Comparison of ENCODE assay signal across 20 cellular contexts in the genomic region with DNA sequence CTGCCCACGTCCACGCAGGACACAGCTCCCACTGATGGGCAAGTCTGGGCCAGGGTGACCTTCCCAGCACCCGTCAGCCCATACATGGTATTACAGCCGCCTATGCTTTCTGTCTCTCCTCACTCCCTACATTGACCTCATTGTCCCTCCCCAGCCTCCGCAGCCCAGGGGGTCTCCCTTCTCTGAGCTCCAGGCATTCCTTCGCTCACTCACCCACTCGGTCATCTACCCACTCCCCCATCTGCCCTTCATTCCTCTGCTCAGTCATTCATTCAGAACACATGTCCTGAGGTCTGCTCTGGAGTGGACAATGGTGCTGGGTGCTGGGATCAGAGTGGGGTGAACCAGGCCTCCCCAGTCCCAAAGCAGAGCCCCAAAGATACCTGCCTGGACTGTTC. TPM values are rescaled to one million over a fixed set of nuclear protein-coding genes. Genes with fewer than 3 reads are reported as not detected.
A peak's percentile ranks its signal among the peaks of the same experiment; 100 is the strongest.
DNase-seq lines count a peak whose midpoint lies in the region; ATAC-seq, FAIRE-seq and TF ChIP-seq lines count a peak whose summit lies in the region.
"Had no signal": no experiment of that assay in that cellular context is flagged by ENCODE, and none has a peak within 500 bp of the region (broad histone marks: within the 10 kb centered on the region; RNA-seq: fewer than 3 reads in every experiment).

No MANE protein-coding gene starts in this region.

- H3K4me1 Mint-ChIP-seq in GM23338: peaks cover 28% of the 10 kb centered on the region
- H3K4me1 Mint-ChIP-seq: memory B cell had no signal

- H3K9me2 ChIP-seq in GM23338 (ENCODE audit: insufficient read depth) (no peaks in the 10 kb centered on the region), PC-3 (replicated peaks; ENCODE audit: low read length) (no peaks in the 10 kb centered on the region)

- no peak overlapping the region for H3K4me3 ChIP-seq in GM23338
- H3K4me3 ChIP-seq in K562: no peak overlapping the region
- no peak overlapping the region for H3K4me3 ChIP-seq in PC-3 (ENCODE audit: low read length)
- H3K4me3 ChIP-seq: right lobe of liver, vagina had no signal

- no peak for TF ChIP-seq CTCF in GM23338 (conservative IDR thresholded peaks at IDR 0.05; ENCODE audit: low read depth in 2 of 2)
- TF ChIP-seq CTCF in K562 (IDR thresholded peaks at IDR 0.05 in 2 of 3, conservative IDR thresholded peaks at IDR 0.05 in 1 of 3; ENCODE audit: insufficient read depth in 2 of 3, low read depth in 1 of 3, low read length in 3 of 3): no peak
- TF ChIP-seq CTCF in PC-3 (conservative IDR thresholded peaks at IDR 0.05; ENCODE audit: low read depth, low read length): no peak

- CTCF ChIA-PET in K562 (lab: Yijun Ruan, JAX; ENCODE audit: low intra/inter-chr PET ratio): no interaction called here
- CTCF ChIA-PET in PC-3 (lab: Charles Lee): no interaction called here

- DNase-seq in GM23338 (ENCODE audit: low spot score) (no peak), K562 (ENCODE audit: extremely low read depth in 1 of 4, low spot score in 3 of 4) (no peak), kidney glomerular epithelial cell (lab: John Stamatoyannopoulos, UW) (peak; percentile 99), sciatic nerve (ENCODE audit: low spot score) (no peak), NCI-H2081 treated with DMSO at 0.1 percent for 48 hours (lab: John Stamatoyannopoulos, UW) (no peak), PC-3 (no peak), COLO829 (ENCODE audit: low spot score) (no peak)
- DNase-seq: activated CD4-positive, alpha-beta T cell treated with anti-CD3 and anti-CD28 coated beads, Interleukin-2, amount 50 U/mL, for 48 hours; activated naive CD8-positive, alpha-beta T cell treated with anti-CD3 and anti-CD28 coated beads for 36 hours; CD8-positive, alpha-beta T cell; DMS79 treated with DMSO at 0.1 percent for 48 hours; effector memory CD8-positive, alpha-beta T cell; naive B cell; NCI-H2107 had no signal

- H3K9ac ChIP-seq in K562 (ENCODE audit: insufficient read depth in 1 of 2, low read depth in 2 of 2, low read length in 2 of 2): peak overlapping the region in 1 of 2 experiments; percentile 66; a peak in 2 of 4 replicates
- H3K9ac ChIP-seq in PC-3 (ENCODE audit: low read length): no peak overlapping the region

- H3K4me3 Mint-ChIP-seq in GM23338: no peak overlapping the region
- H3K4me3 Mint-ChIP-seq: activated naive CD8-positive, alpha-beta T cell treated with anti-CD3 and anti-CD28 coated beads for 36 hours; CD8-positive, alpha-beta T cell; effector memory CD8-positive, alpha-beta T cell; memory B cell; naive B cell; T-helper 2 cell treated with Interferon-gamma antibody and Interleukin-4, amounts not matched to agents 5 μg/mL and 100 μg/mL, for 36 hours had no signal

- no peak overlapping the region for H3K27ac ChIP-seq in GM23338 (ENCODE audit: low read depth)
- H3K27ac ChIP-seq in K562 (ENCODE audit: extremely low read depth, low read depth, low read length): peak overlapping the region; percentile 23; the same call in 2 of the 3 replicates
- no peak overlapping the region for H3K27ac ChIP-seq in PC-3 (ENCODE audit: low read length)
- H3K27ac ChIP-seq: right lobe of liver, vagina had no signal

- no TSS peak for BruUV-seq in K562 (replicated peaks; lab: Mats Ljungman, UMichigan)
- no TSS peak for BruUV-seq in PC-3 (replicated peaks; lab: Mats Ljungman, UMichigan)

- 76% methylated on average over 7 of the region's 7 CpGs for WGBS in K562 (ENCODE audit: insufficient coverage, low coverage, missing lambda C conversion rate)

- no peak for FAIRE-seq in K562 (lab: Jason Lieb, UNC)
- FAIRE-seq: HepG2 had no signal

- no peak for TF ChIP-seq RAD21 in K562 (CRISPR knock-in tag; conservative IDR thresholded peaks at IDR 0.05 in 1 of 2, IDR thresholded peaks at IDR 0.05 in 1 of 2)

- no peaks in the 10 kb centered on the region for H3K27me3 ChIP-seq in GM23338 (ENCODE audit: insufficient read depth)
- H3K27me3 ChIP-seq in K562 (ENCODE audit: control insufficient read depth in 2 of 2, insufficient read depth in 2 of 2, low read length in 2 of 2): no peaks in the 10 kb centered on the region
- H3K27me3 ChIP-seq in PC-3 (ENCODE audit: low read length): no peaks in the 10 kb centered on the region
- H3K27me3 ChIP-seq: right lobe of liver, vagina had no signal

- TF ChIP-seq EP300 in K562 (IDR thresholded peaks at IDR 0.05; ENCODE audit: low read length): no peak

- H4K20me1 ChIP-seq in GM23338 (replicated peaks; ENCODE audit: insufficient read depth) (no peaks in the 10 kb centered on the region; the same call in 1 of the 2 replicates), K562 (replicated peaks; ENCODE audit: control insufficient read depth, insufficient read depth, low read length) (no peaks in the 10 kb centered on the region), PC-3 (ENCODE audit: low read length) (no peaks in the 10 kb centered on the region)

- no peak overlapping the region for H3K27ac Mint-ChIP-seq in GM23338
- H3K27ac Mint-ChIP-seq: activated naive CD8-positive, alpha-beta T cell treated with anti-CD3 and anti-CD28 coated beads for 36 hours; CD8-positive, alpha-beta T cell; effector memory CD8-positive, alpha-beta T cell; memory B cell; naive B cell; T-helper 2 cell treated with Interferon-gamma antibody and Interleukin-4, amounts not matched to agents 5 μg/mL and 100 μg/mL, for 36 hours had no signal

- POLR2A ChIA-PET in K562 (lab: Yijun Ruan, JAX) (interaction anchor here (0.6 to 1.6 kb wide), 4 partner anchors 9 to 29 kb away, joined by 3 to 8 read pairs (median 4); no protein-coding TSS in a partner anchor), PC-3 (lab: Charles Lee; ENCODE audit: unreplicated experiment) (no interaction called here)

- no peaks in the 10 kb centered on the region for H3K36me3 Mint-ChIP-seq in GM23338 (ENCODE audit: low read depth)
- H3K36me3 Mint-ChIP-seq: activated naive CD8-positive, alpha-beta T cell treated with anti-CD3 and anti-CD28 coated beads for 36 hours; CD8-positive, alpha-beta T cell; memory B cell; naive B cell had no signal

- H3K79me2 ChIP-seq in GM23338 (replicated peaks; ENCODE audit: insufficient read depth): no peaks in the 10 kb centered on the region
- H3K79me2 ChIP-seq in K562 (ENCODE audit: control insufficient read depth, insufficient read depth, low read length): peaks cover 17% of the 10 kb centered on the region; the same call in 2 of the 3 replicates
- no peaks in the 10 kb centered on the region for H3K79me2 ChIP-seq in PC-3 (ENCODE audit: low read length)

- H3F3A ChIP-seq in GM23338 (replicated peaks; ENCODE audit: low read depth): no peaks in the 10 kb centered on the region; the same call in none of the 2 replicates
- H3F3A ChIP-seq in PC-3 (ENCODE audit: low read length, unreplicated experiment): no peaks in the 10 kb centered on the region

- H2AFZ ChIP-seq in GM23338 (no peak overlapping the region), K562 (ENCODE audit: low read depth, low read length) (no peak overlapping the region), PC-3 (ENCODE audit: low read length) (no peak overlapping the region)

- no peaks in the 10 kb centered on the region for H3K9me1 ChIP-seq in K562 (ENCODE audit: control insufficient read depth, insufficient read depth, low read length)

- no peaks in the 10 kb centered on the region; the same call in 2 of the 3 replicates for H3K9me3 Mint-ChIP-seq in GM23338
- H3K9me3 Mint-ChIP-seq: activated naive CD8-positive, alpha-beta T cell treated with anti-CD3 and anti-CD28 coated beads for 36 hours; CD8-positive, alpha-beta T cell; effector memory CD8-positive, alpha-beta T cell; memory B cell; naive B cell; T-helper 2 cell treated with Interferon-gamma antibody and Interleukin-4, amounts not matched to agents 5 μg/mL and 100 μg/mL, for 36 hours had no signal

- H3K4me2 ChIP-seq in GM23338 (no peak overlapping the region), K562 (ENCODE audit: insufficient read depth, low read length) (no peak overlapping the region), PC-3 (ENCODE audit: low read length) (no peak overlapping the region)

- intact Hi-C loops in K562 (cut with micrococcal nuclease): no loop called here
- intact Hi-C loops in sciatic nerve (cut with DNase I): no loop called here
- intact Hi-C loops in PC-3 (cut with micrococcal nuclease): no loop called here

- ATAC-seq in GM23338 (peak; percentile 24), K562 (no peak), sciatic nerve (peak; percentile 48), HG03097 (IDR thresholded peaks at IDR 0.05; ENCODE audit: low FRiP score, unreplicated experiment) (no peak), PC-3 (no peak)
- ATAC-seq: CD8-positive, alpha-beta T cell; effector memory CD8-positive, alpha-beta T cell; HepG2 had no signal

- in situ Hi-C loops in K562 (cut with MboI): no loop called here

- TF ChIP-seq POLR2A in K562 (conservative IDR thresholded peaks at IDR 0.05): no peak

- H3K4me1 ChIP-seq in GM23338 (ENCODE audit: insufficient read depth) (peaks cover 20% of the 10 kb centered on the region), K562 (replicated peaks in 1 of 2; ENCODE audit: control insufficient read depth in 2 of 2, insufficient read depth in 2 of 2, low read length in 2 of 2) (peaks cover 69% of the 10 kb centered on the region in 2 experiments), PC-3 (ENCODE audit: insufficient read depth, low read length) (peaks cover 34% of the 10 kb centered on the region)

- H3K36me3 ChIP-seq in GM23338 (ENCODE audit: insufficient read depth): no peaks in the 10 kb centered on the region
- peaks cover 7% of the 10 kb centered on the region; the same call in 1 of the 3 replicates for H3K36me3 ChIP-seq in K562 (ENCODE audit: control insufficient read depth, insufficient read depth, low read length)
- H3K36me3 ChIP-seq in PC-3 (ENCODE audit: low read depth, low read length): no peaks in the 10 kb centered on the region
- H3K36me3 ChIP-seq: right lobe of liver, vagina had no signal

- H3K27me3 Mint-ChIP-seq in GM23338 (ENCODE audit: insufficient read depth, low read depth, poor library complexity): peaks cover 9% of the 10 kb centered on the region

- no peaks in the 10 kb centered on the region for H3K9me3 ChIP-seq in K562 (replicated peaks; ENCODE audit: control insufficient read depth, insufficient read depth, low read depth, low read length)
- H3K9me3 ChIP-seq in PC-3 (ENCODE audit: low read length): no peaks in the 10 kb centered on the region
- H3K9me3 ChIP-seq: right lobe of liver, vagina had no signal

RNA-seq across cellular contexts. Expression of a gene that starts 34.0 kb away (rescaled TPM):
- total RNA-seq in GM23338 (2014; rRNA removed; shearing (Covaris generic)): 5.9 and 6.6 TPM in 2 replicates
- polyA plus RNA-seq in GM23338 (2016; fragmentation: Nextera tagmentation; extraction: Ambion mirVana): 4.3 and 5.0 TPM in 2 replicates
- total RNA-seq in K562 (2011; cell fraction: chromatin; rRNA removed; ENCODE audit: low replicate concordance): 41.9 and 97.0 TPM in 2 replicates
- total RNA-seq in K562 (2011; cell fraction: nucleolus; rRNA removed): 41.8 and 44.9 TPM in 2 replicates
- total RNA-seq in K562 (2011; cell fraction: nucleoplasm; rRNA removed): 34.0 and 35.7 TPM in 2 replicates
- total RNA-seq in K562 (2014; rRNA removed): 19.2 and 28.0 TPM in 2 replicates
- 7.0 and 7.3 TPM in 2 replicates for total RNA-seq in K562 (2014; rRNA removed; fragmentation: Illumina TruSeq; extraction: Trizol)
- total RNA-seq in K562 (2015; rRNA removed; fragmentation: Illumina TruSeq; extraction: Trizol): 9.5 and 9.7 TPM in 2 replicates
- 30.2 and 31.0 TPM in 2 replicates for total RNA-seq in K562 (2021)
- 30.2 and 36.0 TPM in 2 replicates for polyA plus RNA-seq in K562 (2011; rRNA removed)
- polyA plus RNA-seq in K562 (2011; cell fraction: cytosol; rRNA removed): 27.3 and 36.3 TPM in 2 replicates
- polyA plus RNA-seq in K562 (2011; cell fraction: nucleus; rRNA removed): 68.0 and 110 TPM in 2 replicates
- polyA plus RNA-seq in K562 (2012): 23.3 and 41.5 TPM in 2 replicates
- polyA plus RNA-seq in K562 (2014; fragmentation: Illumina TruSeq; extraction: Trizol): 23.5 and 26.5 TPM in 2 replicates
- under 1 TPM; 0.29 to 0.51 TPM for polyA plus RNA-seq in K562 (2014; fragmentation: Nextera tagmentation; extraction: Ambion mirVana)
- polyA plus RNA-seq in K562 (2014; rRNA removed): 21.7 and 22.3 TPM in 2 replicates
- polyA minus RNA-seq in K562 (2011; rRNA and poly(A)+ RNA removed): 25.4 and 27.5 TPM in 2 replicates
- polyA minus RNA-seq in K562 (2011; cell fraction: cytosol; rRNA and poly(A)+ RNA removed): 22.4 and 26.1 TPM in 2 replicates
- 26.9 and 27.0 TPM in 2 replicates for polyA minus RNA-seq in K562 (2011; cell fraction: nucleus; rRNA and poly(A)+ RNA removed)
- 14.7 TPM for total RNA-seq in sciatic nerve
- 12.1 and 12.3 TPM in 2 replicates for total RNA-seq in PC-3 (2014; rRNA removed)

Comparison
In these comparisons a context has a peak if more than half of its experiments do, and no peak if none do; other contexts are left out.
1. ATAC-seq: peak in GM23338 (single experiment) and sciatic nerve (single experiment); none in K562 (single experiment), HG03097 (single experiment) and PC-3 (single experiment).